35 cellular contexts compared by ENCODE assay signal in the genomic region with DNA sequence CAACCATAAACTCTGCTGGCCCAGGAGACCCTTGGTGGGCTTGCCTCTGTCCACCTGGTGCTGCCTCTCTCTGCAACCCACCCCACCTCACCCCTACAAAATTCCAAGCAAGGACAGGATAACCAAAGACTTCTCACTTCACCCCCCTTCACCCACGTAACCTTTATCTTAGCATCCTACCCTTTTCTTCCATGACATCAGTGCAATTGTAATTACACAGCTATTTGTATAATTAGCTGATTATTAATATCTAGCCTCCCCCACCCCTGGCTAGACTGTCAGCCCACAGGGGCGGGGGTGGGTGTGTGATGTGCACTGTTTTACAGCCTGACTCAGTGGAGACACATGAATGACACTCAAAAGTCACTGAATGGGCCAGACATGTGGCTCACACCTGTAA.
DNase-seq lines count a peak whose midpoint lies in the region; ATAC-seq, FAIRE-seq and TF ChIP-seq lines count a peak whose summit lies in the region.
"Had no signal": no experiment of that assay in that cellular context is flagged by ENCODE, and none has a peak within 500 bp of the region (broad histone marks: within the 10 kb centered on the region; RNA-seq: fewer than 3 reads in every experiment).

No MANE protein-coding gene starts in this region.

- TF ChIP-seq POLR2A in A549 (IDR thresholded peaks at IDR 0.05; ENCODE audit: low read length) = no peak

- H3K4me1 Mint-ChIP-seq in neural crest cell = no peaks in the 10 kb centered on the region
- H3K4me1 Mint-ChIP-seq: B cell; CD14-positive monocyte; CD4-positive, CD25-positive, alpha-beta regulatory T cell; CD8-positive, alpha-beta memory T cell had no signal

- H3K36me3 Mint-ChIP-seq in neural crest cell (ENCODE audit: low read depth) = no peaks in the 10 kb centered on the region
- H3K36me3 Mint-ChIP-seq: CD14-positive monocyte; CD4-positive, alpha-beta memory T cell; CD4-positive, CD25-positive, alpha-beta regulatory T cell; CD8-positive, alpha-beta memory T cell; CD8-positive, alpha-beta T cell had no signal

- TF ChIP-seq CTCF in A549 (IDR thresholded peaks at IDR 0.05) (no peak), HEK293 (tag by site-specific recombination; IDR thresholded peaks at IDR 0.05) (no peak), neural crest cell (conservative IDR thresholded peaks at IDR 0.05) (no peak), smooth muscle cell (IDR thresholded peaks at IDR 0.05; ENCODE audit: borderline replicate concordance, insufficient read depth, poor library complexity, severe bottlenecking) (no peak), left lung (IDR thresholded peaks at IDR 0.05) (no peak)

- POLR2A ChIA-PET in A549 (lab: Yijun Ruan, JAX) (interaction anchor here (0.9 kb wide), 1 partner anchor 13 kb away, joined by 3 read pairs; no protein-coding TSS in a partner anchor), HEK293 (lab: Yijun Ruan, JAX) (interaction anchor here (1.2 kb wide), 1 partner anchor 48 kb away, joined by 4 read pairs; no protein-coding TSS in a partner anchor)

- H3K4me3 ChIP-seq in A549 (no peak overlapping the region), HEK293 (ENCODE audit: low read depth, low read length) (no peak overlapping the region), smooth muscle cell (no peak overlapping the region), left lung (no peak overlapping the region), MG63 (no peak overlapping the region)
- H3K4me3 ChIP-seq: BLaER1; BLaER1 treated with 17β-estradiol and CSF1 and Interleukin-3, amounts not matched to agents 10 nM and 100 nM had no signal

- peaks cover 14% of the 10 kb centered on the region for H4K20me1 ChIP-seq in smooth muscle cell (ENCODE audit: low read depth)
- H4K20me1 ChIP-seq: BLaER1; BLaER1 treated with 17β-estradiol and CSF1 and Interleukin-3, amounts not matched to agents 10 nM and 100 nM had no signal

- H3K4me2 ChIP-seq in A549 (no peak overlapping the region), smooth muscle cell (no peak overlapping the region)
- H3K4me2 ChIP-seq: BLaER1; BLaER1 treated with 17β-estradiol and CSF1 and Interleukin-3, amounts not matched to agents 10 nM and 100 nM had no signal

- H3K36me3 ChIP-seq in HEK293 (ENCODE audit: control insufficient read depth in 2 of 2, insufficient read depth in 1 of 2, low read length in 2 of 2) (peaks cover 0 to 2% of the 10 kb centered on the region in 2 experiments; a peak in 1 of 3 replicates), smooth muscle cell (ENCODE audit: low read depth) (peaks cover 2% of the 10 kb centered on the region), left lung (no peaks in the 10 kb centered on the region), MG63 (peaks cover 4% of the 10 kb centered on the region)
- H3K36me3 ChIP-seq: BLaER1 had no signal

- no peak for FAIRE-seq in A549 (lab: Jason Lieb, UNC)
- FAIRE-seq: A204.1, D721Med had no signal

- no peaks in the 10 kb centered on the region; the same call in 2 of the 3 replicates for H3K9me3 ChIP-seq in A549
- no peaks in the 10 kb centered on the region for H3K9me3 ChIP-seq in HEK293 (ENCODE audit: control insufficient read depth, insufficient read depth, low read depth, low read length)
- H3K9me3 ChIP-seq in smooth muscle cell (replicated peaks; ENCODE audit: low read depth) = no peaks in the 10 kb centered on the region
- H3K9me3 ChIP-seq in left lung = no peaks in the 10 kb centered on the region
- H3K9me3 ChIP-seq in MG63 = 0 out of 2 replicates have a peak, but pooled peaks cover under 1% of the 10 kb centered on the region
- H3K9me3 ChIP-seq: Caco-2 had no signal

- CTCF ChIA-PET in A549 (lab: Yijun Ruan, JAX) (interaction anchor here (0.7 to 1.2 kb wide), 3 partner anchors 10 to 84 kb away, joined by 3 read pairs; no protein-coding TSS in a partner anchor), HEK293 (lab: Yijun Ruan, JAX) (interaction anchor here (0.6 to 0.7 kb wide), 2 partner anchors 182 to 1760 kb away, joined by 3 read pairs; no protein-coding TSS in a partner anchor)

- H3K27me3 ChIP-seq in smooth muscle cell (ENCODE audit: low read depth) (no peaks in the 10 kb centered on the region), left lung (no peaks in the 10 kb centered on the region), MG63 (no peaks in the 10 kb centered on the region)
- H3K27me3 ChIP-seq: BE2C; BLaER1; BLaER1 treated with 17β-estradiol and CSF1 and Interleukin-3, amounts not matched to agents 10 nM and 100 nM had no signal

- DNase-seq in A549 (ENCODE audit: low read depth in 1 of 2, low spot score in 1 of 2) (no peak), neural crest cell (ENCODE audit: low read depth, low spot score) (no peak), smooth muscle cell (lab: John Stamatoyannopoulos, UW; ENCODE audit: unreplicated experiment) (no peak), NOMO-1 treated with DMSO at 0.1 percent for 48 hours (lab: John Stamatoyannopoulos, UW; ENCODE audit: unreplicated experiment) (no peak), left lung (no peak), MG63 (no peak)
- DNase-seq: 8988T; ACHN; AML-193; BE2C; C1 segment of cervical spinal cord; Caco-2; Calu3; CD4-positive, alpha-beta memory T cell; CD4-positive, alpha-beta T cell; CD4-positive, CD25-positive, alpha-beta regulatory T cell; CD8-positive, alpha-beta memory T cell; CD8-positive, alpha-beta T cell; COR-L47; DMS 273 treated with DMSO at 0.1 percent for 48 hours; DMS153; DMS53; DMS79; DMS79 treated with DMSO at 0.1 percent for 48 hours; DND-41; EL had no signal

- H3K4me3 Mint-ChIP-seq in neural crest cell = no peak overlapping the region
- H3K4me3 Mint-ChIP-seq: B cell; CD14-positive monocyte; CD4-positive, alpha-beta memory T cell; CD4-positive, alpha-beta T cell; CD4-positive, CD25-positive, alpha-beta regulatory T cell; CD8-positive, alpha-beta memory T cell; CD8-positive, alpha-beta T cell had no signal

- peak overlapping the region in 1 of 2 experiments; percentile 55; a peak in 3 of 6 replicates for H3K27ac ChIP-seq in A549
- H3K27ac ChIP-seq in HEK293 (ENCODE audit: extremely low read depth, low read depth, low read length) = no peak overlapping the region
- peak overlapping the region; percentile 85 for H3K27ac ChIP-seq in smooth muscle cell (ENCODE audit: low read depth)
- no peak overlapping the region for H3K27ac ChIP-seq in left lung
- H3K27ac ChIP-seq: 22Rv1; BLaER1; BLaER1 treated with 17β-estradiol and CSF1 and Interleukin-3, amounts not matched to agents 10 nM and 100 nM had no signal

- TF ChIP-seq RAD21 in A549 (conservative IDR thresholded peaks at IDR 0.05 in 1 of 2, IDR thresholded peaks at IDR 0.05 in 1 of 2) = no peak

- H3K4me1 ChIP-seq in A549 (0 out of 3 replicates have a peak, but pooled peaks cover 4% of the 10 kb centered on the region), HEK293 (ENCODE audit: control insufficient read depth, insufficient read depth, low read length) (no peaks in the 10 kb centered on the region), smooth muscle cell (ENCODE audit: low read depth) (no peaks in the 10 kb centered on the region), left lung (no peaks in the 10 kb centered on the region)
- H3K4me1 ChIP-seq: BE2C, Caco-2 had no signal

- H3K9me3 Mint-ChIP-seq in neural crest cell = no peaks in the 10 kb centered on the region
- H3K9me3 Mint-ChIP-seq: CD4-positive, alpha-beta T cell; CD4-positive, CD25-positive, alpha-beta regulatory T cell; CD8-positive, alpha-beta memory T cell; CD8-positive, alpha-beta T cell had no signal

- no peak for TF ChIP-seq EP300 in A549 (IDR thresholded peaks at IDR 0.05)

- H3F3A ChIP-seq in smooth muscle cell (ENCODE audit: low read depth) = no peaks in the 10 kb centered on the region

- intact Hi-C loops in left lung (cut with DNase I) = no loop called here

- H3K27ac Mint-ChIP-seq in neural crest cell (ENCODE audit: unreplicated experiment) = peak overlapping the region; percentile 54
- H3K27ac Mint-ChIP-seq: B cell; CD14-positive monocyte; CD4-positive, alpha-beta memory T cell; CD4-positive, alpha-beta T cell; CD4-positive, CD25-positive, alpha-beta regulatory T cell; CD8-positive, alpha-beta memory T cell; CD8-positive, alpha-beta T cell had no signal

- 89% methylated on average over 2 of the region's 2 CpGs for WGBS in A549 (ENCODE audit: missing lambda C conversion rate)
- WGBS in smooth muscle cell (ENCODE audit: low lambda C conversion rate) = 81% methylated on average over 2 of the region's 2 CpGs

- H3K9ac ChIP-seq in smooth muscle cell (ENCODE audit: low read depth) = no peak overlapping the region
- H3K9ac ChIP-seq: BLaER1; BLaER1 treated with 17β-estradiol and CSF1 and Interleukin-3, amounts not matched to agents 10 nM and 100 nM had no signal

- no peak overlapping the region for H2AFZ ChIP-seq in smooth muscle cell (ENCODE audit: low read depth)

- H3K27me3 Mint-ChIP-seq in neural crest cell (ENCODE audit: low read depth) = no peaks in the 10 kb centered on the region
- H3K27me3 Mint-ChIP-seq: B cell; CD4-positive, alpha-beta T cell had no signal

- ATAC-seq in A549 (peak; percentile 4 to 20; a peak in 2 of 6 replicates), left lung (no peak), HG02571 (IDR thresholded peaks at IDR 0.05; ENCODE audit: unreplicated experiment) (no peak)
- ATAC-seq: CD8-positive, alpha-beta T cell had no signal

- peaks cover 5% of the 10 kb centered on the region for H3K79me2 ChIP-seq in smooth muscle cell (ENCODE audit: low read depth)

TF ChIP-seq in A549, 52 proteins besides CTCF, POLR2A, EP300 and RAD21 (continues in another document):
- TF ChIP-seq JUN (IDR thresholded peaks at IDR 0.05) (no peak; a peak in 1 of 5 replicates), EHF (CRISPR knock-in tag; IDR thresholded peaks at IDR 0.05) (no peak), MAX (IDR thresholded peaks at IDR 0.05) (no peak)

TF ChIP-seq in HEK293, 187 proteins besides CTCF, POLR2A, EP300 and RAD21:
- no peak for TF ChIP-seq KLF9 (tag by site-specific recombination; IDR thresholded peaks at IDR 0.05; ENCODE audit: low read depth)
- peak; percentile 66 for TF ChIP-seq ZFHX2 (tag by site-specific recombination; conservative IDR thresholded peaks at IDR 0.05)
- TF ChIP-seq ZNF639 (tag by site-specific recombination; IDR thresholded peaks at IDR 0.05) = no peak
- TF ChIP-seq ZNF354C (tag by site-specific recombination; IDR thresholded peaks at IDR 0.05; ENCODE audit: borderline replicate concordance, low read depth) = no peak
- TF ChIP-seq ZNF48 (tag by site-specific recombination; IDR thresholded peaks at IDR 0.05) = no peak
- peak; percentile 90 for TF ChIP-seq EGR2 (tag by site-specific recombination; IDR thresholded peaks at IDR 0.05; ENCODE audit: low read depth)

Comparison
In these comparisons a context has a peak if more than half of its experiments do, and no peak if none do; other contexts are left out.
1. ATAC-seq: peak in A549 (2 of 2); none in left lung (single experiment) and HG02571 (single experiment).